ENCODE assay signal across 16 cellular contexts in the genomic region with DNA sequence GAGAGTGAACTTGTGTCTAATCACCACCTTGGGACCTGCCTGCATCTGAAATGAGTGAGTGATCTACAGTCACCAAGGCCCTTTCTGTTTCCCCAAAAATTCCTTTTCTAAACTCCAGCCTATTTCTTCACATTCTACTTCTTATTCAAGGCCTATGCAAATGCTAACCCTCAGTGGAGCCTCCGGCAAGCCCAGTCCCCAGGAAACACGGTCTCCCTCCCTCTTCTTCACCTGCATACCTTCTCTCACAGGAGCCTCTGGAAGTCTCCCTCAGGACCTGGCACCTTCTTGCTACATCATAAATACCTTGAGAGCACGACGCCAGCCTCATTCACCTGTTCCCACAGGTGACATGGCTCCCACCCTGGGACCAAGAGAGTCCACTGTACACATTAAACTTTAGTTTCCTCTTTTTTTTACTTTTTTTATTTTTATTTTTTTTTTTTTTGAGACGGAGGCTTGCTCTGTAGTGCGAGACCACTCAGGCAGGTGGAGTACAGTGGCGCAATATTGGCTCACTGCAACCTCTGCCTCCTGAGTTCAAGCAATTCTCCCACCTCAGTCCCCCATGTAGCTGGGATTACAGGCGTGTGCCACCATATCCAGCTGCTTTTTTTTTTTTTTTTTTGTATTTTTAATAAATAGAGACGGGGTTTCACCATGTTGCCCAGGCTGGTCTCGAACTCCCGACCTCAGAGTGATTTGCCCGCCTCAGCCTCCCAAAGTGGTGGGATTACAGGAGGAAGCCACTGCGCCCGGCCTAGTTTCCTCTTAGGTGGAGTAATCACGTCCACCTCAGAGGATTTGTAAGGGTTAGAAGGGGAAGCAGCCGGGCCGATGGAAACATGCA.
DNase-seq lines count a peak whose midpoint lies in the region; ATAC-seq and TF ChIP-seq lines count a peak whose summit lies in the region.
"Had no signal": no experiment of that assay in that cellular context is flagged by ENCODE, and none has a peak within 500 bp of the region (broad histone marks: within the 10 kb centered on the region; RNA-seq: fewer than 3 reads in every experiment).

No MANE protein-coding gene starts in this region.

- no peak for TF ChIP-seq CTCF in activated CD8-positive, alpha-beta T cell treated with anti-CD3 and anti-CD28 coated beads for 36 hours (IDR thresholded peaks at IDR 0.05)

- H3K27me3 ChIP-seq in iPS DF 6.9 (ENCODE audit: control insufficient read depth, insufficient read depth, low read length) = no peaks in the 10 kb centered on the region
- H3K27me3 ChIP-seq: testis had no signal

- H3K36me3 ChIP-seq in iPS DF 6.9 (ENCODE audit: control insufficient read depth, insufficient read depth, low read length) = no peaks in the 10 kb centered on the region

- H3K4me1 Mint-ChIP-seq in activated CD4-positive, alpha-beta T cell treated with anti-CD3 and anti-CD28 coated beads for 36 hours = peaks cover 61% of the 10 kb centered on the region
- H3K4me1 Mint-ChIP-seq in activated CD4-positive, alpha-beta T cell treated with anti-CD3 and anti-CD28 coated beads, Interleukin-2, amount 10 ng/mL, durations not matched to agents 7 days and 5 days = peaks cover 45% of the 10 kb centered on the region
- peaks cover 62% of the 10 kb centered on the region for H3K4me1 Mint-ChIP-seq in activated CD8-positive, alpha-beta T cell treated with anti-CD3 and anti-CD28 coated beads for 36 hours (ENCODE audit: low read depth)
- H3K4me1 Mint-ChIP-seq in stimulated activated memory B cell treated with anti-CD40 and anti-IgM and Interleukin-4, amounts not matched to agents 10 μg/mL and 1 μg/mL and 100 μg/mL, for 72 hours = peaks cover 47% of the 10 kb centered on the region

- POLR2A ChIA-PET in activated CD4-positive, alpha-beta T cell treated with anti-CD3 and anti-CD28 coated beads for 36 hours (lab: Charles Lee) = no interaction called here
- POLR2A ChIA-PET in activated CD4-positive, alpha-beta T cell treated with anti-CD3 and anti-CD28 coated beads, Interleukin-2, amount 10 ng/mL, durations not matched to agents 7 days and 5 days (lab: Charles Lee) = no interaction called here
- POLR2A ChIA-PET in activated CD8-positive, alpha-beta T cell treated with anti-CD3 and anti-CD28 coated beads for 36 hours (lab: Charles Lee) = interaction anchor here (1.1 to 2.0 kb wide), 2 partner anchors 10 to 50 kb away, joined by 3 to 5 read pairs; no protein-coding TSS in a partner anchor

- no CpG with 5 or more reads among the region's 17 CpGs for WGBS in iPS DF 6.9 (ENCODE audit: insufficient coverage, insufficient read length)

- no peak for ATAC-seq in activated CD4-positive, alpha-beta T cell treated with anti-CD3 and anti-CD28 coated beads for 36 hours
- no peak for ATAC-seq in activated CD8-positive, alpha-beta T cell treated with anti-CD3 and anti-CD28 coated beads for 36 hours
- ATAC-seq in stimulated activated memory B cell treated with anti-CD40 and anti-IgM and Interleukin-4, amounts not matched to agents 10 μg/mL and 1 μg/mL and 100 μg/mL, for 72 hours = no peak
- no peak for ATAC-seq in HG03378 (IDR thresholded peaks at IDR 0.05; ENCODE audit: unreplicated experiment)
- ATAC-seq in GM18498 (IDR thresholded peaks at IDR 0.05; ENCODE audit: unreplicated experiment) = no peak
- ATAC-seq: mucosa of descending colon had no signal

- DNase-seq in activated CD4-positive, alpha-beta T cell treated with anti-CD3 and anti-CD28 coated beads for 36 hours = no peak
- no peak for DNase-seq in activated CD4-positive, alpha-beta T cell treated with anti-CD3 and anti-CD28 coated beads, Interleukin-2, amount 10 ng/mL, durations not matched to agents 7 days and 5 days
- no peak for DNase-seq in activated CD8-positive, alpha-beta T cell treated with anti-CD3 and anti-CD28 coated beads for 36 hours
- DNase-seq in iPS DF 6.9 (ENCODE audit: low read depth, low spot score) = no peak
- DNase-seq in COLO829 (ENCODE audit: low spot score) = no peak
- DNase-seq: 8988T, DMS53, KBM-7, mucosa of descending colon, NCI-H146, NCI-H69, SHP77, testis had no signal

- peak overlapping the region; percentile 66 for H3K27ac Mint-ChIP-seq in activated CD4-positive, alpha-beta T cell treated with anti-CD3 and anti-CD28 coated beads for 36 hours
- no peak overlapping the region for H3K27ac Mint-ChIP-seq in activated CD4-positive, alpha-beta T cell treated with anti-CD3 and anti-CD28 coated beads, Interleukin-2, amount 10 ng/mL, durations not matched to agents 7 days and 5 days
- H3K27ac Mint-ChIP-seq in activated CD8-positive, alpha-beta T cell treated with anti-CD3 and anti-CD28 coated beads for 36 hours = peak overlapping the region; percentile 36
- H3K27ac Mint-ChIP-seq in stimulated activated memory B cell treated with anti-CD40 and anti-IgM and Interleukin-4, amounts not matched to agents 10 μg/mL and 1 μg/mL and 100 μg/mL, for 72 hours = peak overlapping the region; percentile 4

- H3K4me3 Mint-ChIP-seq in activated CD4-positive, alpha-beta T cell treated with anti-CD3 and anti-CD28 coated beads for 36 hours = no peak overlapping the region
- H3K4me3 Mint-ChIP-seq in activated CD4-positive, alpha-beta T cell treated with anti-CD3 and anti-CD28 coated beads, Interleukin-2, amount 10 ng/mL, durations not matched to agents 7 days and 5 days = no peak overlapping the region
- H3K4me3 Mint-ChIP-seq in activated CD8-positive, alpha-beta T cell treated with anti-CD3 and anti-CD28 coated beads for 36 hours = no peak overlapping the region
- no peak overlapping the region for H3K4me3 Mint-ChIP-seq in stimulated activated memory B cell treated with anti-CD40 and anti-IgM and Interleukin-4, amounts not matched to agents 10 μg/mL and 1 μg/mL and 100 μg/mL, for 72 hours

- H3K9me3 ChIP-seq in iPS DF 6.9 (ENCODE audit: control insufficient read depth, insufficient read depth, low read length) = no peaks in the 10 kb centered on the region
- H3K9me3 ChIP-seq: mucosa of descending colon, testis had no signal

- CTCF ChIA-PET in activated CD4-positive, alpha-beta T cell treated with anti-CD3 and anti-CD28 coated beads for 36 hours (lab: Charles Lee) = no interaction called here
- CTCF ChIA-PET in activated CD4-positive, alpha-beta T cell treated with anti-CD3 and anti-CD28 coated beads, Interleukin-2, amount 10 ng/mL, durations not matched to agents 7 days and 5 days (lab: Charles Lee) = interaction anchor here (1.3 kb wide), 1 partner anchor 46 kb away, joined by 3 read pairs; no protein-coding TSS in a partner anchor
- CTCF ChIA-PET in activated CD8-positive, alpha-beta T cell treated with anti-CD3 and anti-CD28 coated beads for 36 hours (lab: Charles Lee) = no interaction called here

- peak overlapping the region; percentile 68 for H3K27ac ChIP-seq in iPS DF 6.9 (ENCODE audit: low read length)
- H3K27ac ChIP-seq: testis had no signal

- intact Hi-C loops in activated CD4-positive, alpha-beta T cell treated with anti-CD3 and anti-CD28 coated beads for 36 hours (cut with DNase I, micrococcal nuclease) = no loop called here
- intact Hi-C loops in activated CD8-positive, alpha-beta T cell treated with anti-CD3 and anti-CD28 coated beads for 36 hours (cut with micrococcal nuclease) = no loop called here

- peaks cover 24% of the 10 kb centered on the region for H3K36me3 Mint-ChIP-seq in activated CD4-positive, alpha-beta T cell treated with anti-CD3 and anti-CD28 coated beads for 36 hours (ENCODE audit: low read depth)
- peaks cover 23% of the 10 kb centered on the region for H3K36me3 Mint-ChIP-seq in activated CD4-positive, alpha-beta T cell treated with anti-CD3 and anti-CD28 coated beads, Interleukin-2, amount 10 ng/mL, durations not matched to agents 7 days and 5 days (ENCODE audit: low read depth)
- H3K36me3 Mint-ChIP-seq in activated CD8-positive, alpha-beta T cell treated with anti-CD3 and anti-CD28 coated beads for 36 hours (ENCODE audit: low read depth) = peaks cover 20% of the 10 kb centered on the region
- H3K36me3 Mint-ChIP-seq in stimulated activated memory B cell treated with anti-CD40 and anti-IgM and Interleukin-4, amounts not matched to agents 10 μg/mL and 1 μg/mL and 100 μg/mL, for 72 hours = peaks cover 22% of the 10 kb centered on the region

- no peaks in the 10 kb centered on the region for H3K27me3 Mint-ChIP-seq in activated CD4-positive, alpha-beta T cell treated with anti-CD3 and anti-CD28 coated beads for 36 hours
- H3K27me3 Mint-ChIP-seq in activated CD4-positive, alpha-beta T cell treated with anti-CD3 and anti-CD28 coated beads, Interleukin-2, amount 10 ng/mL, durations not matched to agents 7 days and 5 days = no peaks in the 10 kb centered on the region
- no peaks in the 10 kb centered on the region for H3K27me3 Mint-ChIP-seq in activated CD8-positive, alpha-beta T cell treated with anti-CD3 and anti-CD28 coated beads for 36 hours
- no peaks in the 10 kb centered on the region for H3K27me3 Mint-ChIP-seq in stimulated activated memory B cell treated with anti-CD40 and anti-IgM and Interleukin-4, amounts not matched to agents 10 μg/mL and 1 μg/mL and 100 μg/mL, for 72 hours

- peaks cover 10% of the 10 kb centered on the region for H3K4me1 ChIP-seq in iPS DF 6.9 (ENCODE audit: control insufficient read depth, insufficient read depth, low read length)

- no peaks in the 10 kb centered on the region for H3K9me3 Mint-ChIP-seq in activated CD4-positive, alpha-beta T cell treated with anti-CD3 and anti-CD28 coated beads for 36 hours (ENCODE audit: low read depth)
- H3K9me3 Mint-ChIP-seq in activated CD4-positive, alpha-beta T cell treated with anti-CD3 and anti-CD28 coated beads, Interleukin-2, amount 10 ng/mL, durations not matched to agents 7 days and 5 days = no peaks in the 10 kb centered on the region
- H3K9me3 Mint-ChIP-seq in activated CD8-positive, alpha-beta T cell treated with anti-CD3 and anti-CD28 coated beads for 36 hours = no peaks in the 10 kb centered on the region
- H3K9me3 Mint-ChIP-seq in stimulated activated memory B cell treated with anti-CD40 and anti-IgM and Interleukin-4, amounts not matched to agents 10 μg/mL and 1 μg/mL and 100 μg/mL, for 72 hours = peaks cover 4% of the 10 kb centered on the region

- H3K4me3 ChIP-seq in iPS DF 6.9 (ENCODE audit: low read length) = no peak overlapping the region
- H3K4me3 ChIP-seq: mucosa of descending colon, testis had no signal
